ENCODE assay signal across 15 cellular contexts in genomic region chr3:14453841-14454630, GRCh38. TPM values are rescaled to one million over a fixed set of nuclear protein-coding genes. Genes with fewer than 3 reads are reported as not detected.
DNase-seq lines count a peak whose midpoint lies in the region; ATAC-seq, FAIRE-seq and TF ChIP-seq lines count a peak whose summit lies in the region.
"Had no signal": no experiment of that assay in that cellular context is flagged by ENCODE, and none has a peak within 500 bp of the region (broad histone marks: within the 10 kb centered on the region; RNA-seq: fewer than 3 reads in every experiment).

No MANE protein-coding gene starts in this region.

- H4K8ac ChIP-seq in IMR-90 (ENCODE audit: low read depth in 2 of 2, low read length in 2 of 2) (peak overlapping the region; percentile 63 to 76), H1 (ENCODE audit: extremely low read depth, insufficient read depth, low read length) (peak overlapping the region; percentile 29; the same call in 1 of the 2 replicates)

- no peak for ATAC-seq in IMR-90 (ENCODE audit: low read depth)
- ATAC-seq in omental fat pad (ENCODE audit: low FRiP score) = no peak

- H3K4ac ChIP-seq in IMR-90 (ENCODE audit: low read depth, low read length) (peak overlapping the region; percentile 94), H1 (replicated peaks; ENCODE audit: insufficient read length, low read depth, low read length) (no peak overlapping the region)

- CTCF ChIA-PET in IMR-90 (lab: Yijun Ruan, JAX) (interaction anchor here (1.0 to 1.9 kb wide), 2 partner anchors 8 to 250 kb away, joined by 3 to 6 read pairs; no protein-coding TSS in a partner anchor), H1 (lab: Charles Lee; ENCODE audit: partially characterized antibody) (interaction anchor here (0.9 to 5.3 kb wide), 11 partner anchors 12 to 193 kb away, joined by 3 to 29 read pairs (median 5); no protein-coding TSS in a partner anchor), HEK293T (lab: Yijun Ruan, JAX) (no interaction called here)

- H3K56ac ChIP-seq in IMR-90 (ENCODE audit: extremely low read depth, insufficient read depth, low read length) (0 out of 2 replicates have a peak overlapping the region, but pooled peaks have one; percentile 65), H1 (replicated peaks; ENCODE audit: insufficient read length, low read depth, low read length) (no peak overlapping the region)

- H2BK5ac ChIP-seq in IMR-90 (ENCODE audit: low read depth, low read length, poor library complexity, severe bottlenecking) = peak overlapping the region; percentile 95
- no peak overlapping the region for H2BK5ac ChIP-seq in H1 (ENCODE audit: low read depth, low read length)

- H3K4me2 ChIP-seq in IMR-90 (ENCODE audit: low read depth, low read length) = no peak overlapping the region
- no peak overlapping the region for H3K4me2 ChIP-seq in H1 (ENCODE audit: insufficient read depth in 1 of 2, low read depth in 2 of 2, low read length in 2 of 2)

- H2BK20ac ChIP-seq in IMR-90 (ENCODE audit: low read depth, low read length) = peak overlapping the region; percentile 64
- H2BK20ac ChIP-seq in H1 (ENCODE audit: low read length) = no peak overlapping the region

- no peak for TF ChIP-seq CTCF in IMR-90 (conservative IDR thresholded peaks at IDR 0.05; ENCODE audit: low read depth, low read length)
- no peak for TF ChIP-seq CTCF in H1 (IDR thresholded peaks at IDR 0.05; ENCODE audit: control extremely low read depth in 1 of 3, insufficient read depth in 1 of 3, low read depth in 1 of 3, low read length in 3 of 3)
- TF ChIP-seq CTCF in ovary (IDR thresholded peaks at IDR 0.05) = no peak
- TF ChIP-seq CTCF in omental fat pad (IDR thresholded peaks at IDR 0.05) = no peak

- H3K79me2 ChIP-seq in ACC112 (ENCODE audit: control insufficient read depth, insufficient read depth, low read length, unreplicated experiment) (no peaks in the 10 kb centered on the region), H1 (ENCODE audit: control insufficient read depth in 1 of 2, insufficient read depth in 2 of 2, low read length in 2 of 2) (no peaks in the 10 kb centered on the region)

- no peak for TF ChIP-seq POLR2A in IMR-90 (IDR thresholded peaks at IDR 0.05; ENCODE audit: low read depth, low read length)
- no peak for TF ChIP-seq POLR2A in H1 (IDR thresholded peaks at IDR 0.05; ENCODE audit: control extremely low read depth in 1 of 2, low read depth in 2 of 2, low read length in 2 of 2)
- no peak for TF ChIP-seq POLR2A in ovary (IDR thresholded peaks at IDR 0.05)

- peak overlapping the region; percentile 94 for H4K91ac ChIP-seq in IMR-90 (ENCODE audit: insufficient read depth, low read depth, low read length)
- H4K91ac ChIP-seq in H1 (replicated peaks; ENCODE audit: insufficient read length, low read length) = no peak overlapping the region

- H3K27ac ChIP-seq in ACC112 (ENCODE audit: low read depth, low read length) (peak overlapping the region; percentile 83), IMR-90 (ENCODE audit: insufficient read depth, low read length) (peak overlapping the region; percentile 87), H1 (ENCODE audit: low read depth, low read length) (no peak overlapping the region), ovary (peak overlapping the region; percentile 54 to 92)

- H3K23me2 ChIP-seq in H1 (ENCODE audit: low read depth, low read length) = no peaks in the 10 kb centered on the region

- H3K9me1 ChIP-seq in IMR-90 (ENCODE audit: insufficient read depth, low read length) = peaks cover 26% of the 10 kb centered on the region

- H2BK120ac ChIP-seq in IMR-90 (ENCODE audit: low read depth, low read length) = peak overlapping the region; percentile 93
- no peak overlapping the region for H2BK120ac ChIP-seq in H1 (replicated peaks; ENCODE audit: low read depth, low read length)

- H3K79me1 ChIP-seq in IMR-90 (ENCODE audit: low read depth in 1 of 2, low read length in 2 of 2) (peaks cover 5 to 30% of the 10 kb centered on the region in 2 experiments; a peak in 3 of 4 replicates), H1 (ENCODE audit: low read depth, low read length) (no peaks in the 10 kb centered on the region; the same call in 1 of the 2 replicates)

- H3K9me3 ChIP-seq in IMR-90 (ENCODE audit: control insufficient read depth, insufficient read depth, low read length) = no peaks in the 10 kb centered on the region
- H3K9me3 ChIP-seq in H1 (ENCODE audit: insufficient read depth in 2 of 2, low read depth in 1 of 2, low read length in 1 of 2) = no peaks in the 10 kb centered on the region
- no peaks in the 10 kb centered on the region for H3K9me3 ChIP-seq in ovary

- 86% methylated on average over 4 of the region's 23 CpGs; no CpG with 5 or more reads in 1 of the 2 experiments for WGBS in IMR-90 (ENCODE audit: extremely low coverage in 2 of 2, insufficient read length in 1 of 2), 2 experiments
- WGBS in H1 (ENCODE audit: extremely low coverage in 1 of 2, insufficient coverage in 1 of 2, insufficient read length in 1 of 2, insufficient replicate concordance in 2 of 2, low coverage in 1 of 2, low lambda C conversion rate in 2 of 2, missing lambda C conversion rate in 1 of 2), 2 experiments = 89% methylated on average over 21 of the region's 23 CpGs; no CpG with 5 or more reads in 1 of the 2 experiments
- WGBS in ovary, 3 donors = 45 to 50% (median 50%) methylated on average over 23 of the region's 23 CpGs

- H3K4me1 ChIP-seq in ACC112 (ENCODE audit: control insufficient read depth, insufficient read depth, low read length, unreplicated experiment) (peaks cover 26% of the 10 kb centered on the region), IMR-90 (ENCODE audit: control insufficient read depth, insufficient read depth, low read length) (peaks cover 22% of the 10 kb centered on the region), H1 (replicated peaks in 1 of 4; ENCODE audit: control insufficient read depth in 3 of 4, insufficient read depth in 4 of 4, low read length in 3 of 4) (peaks cover 2 to 3% (median 2%) of the 10 kb centered on the region in 4 experiments; a peak in 5 of 7 replicates), ovary (ENCODE audit: insufficient read depth) (peaks cover 35% of the 10 kb centered on the region)

- no TSS peak for BruUV-seq in IMR-90 (replicated peaks; lab: Mats Ljungman, UMichigan)

- peak overlapping the region; percentile 39 for H2AK9ac ChIP-seq in IMR-90 (replicated peaks; ENCODE audit: low read depth, low read length, poor library complexity)

- TF ChIP-seq EP300 in H1 (IDR thresholded peaks at IDR 0.05; ENCODE audit: borderline replicate concordance in 1 of 2, low read depth in 2 of 2, low read length in 2 of 2) = no peak
- no peak for TF ChIP-seq EP300 in ovary (IDR thresholded peaks at IDR 0.05)

- DNase-seq in IMR-90 = no peak
- DNase-seq in H1 (ENCODE audit: low read depth in 1 of 2, low spot score in 2 of 2) = no peak
- peak in 1 of 5 donors; percentile 65 for DNase-seq in ovary
- DNase-seq in NCI-H187 treated with DMSO at 0.1 percent for 48 hours (lab: John Stamatoyannopoulos, UW) = no peak
- no peak for DNase-seq in omental fat pad (ENCODE audit: low spot score)
- DNase-seq in midbrain (lab: John Stamatoyannopoulos, UW) = no peak
- DNase-seq in HEK293T (ENCODE audit: extremely low spot score) = no peak
- DNase-seq: activated T-cell treated with anti-CD3 and anti-CD28 coated beads, Interleukin-2, amount 50 U/mL, for 48 hours; CD4-positive, alpha-beta T cell; NCI-H1105; stimulated activated CD8-positive, alpha-beta memory T cell treated with anti-CD3 and anti-CD28 coated beads, Interleukin-4, amount 100 ng/mL, for 48 hours had no signal

- intact Hi-C loops in IMR-90 (cut with micrococcal nuclease) = loop anchor here (2.0 kb wide), 1 partner anchor 51 kb away; the partner anchor contains the start of gene SLC6A6
- intact Hi-C loops in ovary (cut with DNase I) = loop anchor here in 3 of 4 donors (5.0 to 10.0 kb wide), 3 partner anchors 42 to 159 kb away; partner anchors contain the start of gene SLC6A6 (in 1 of the 3)

- no peak overlapping the region for H2BK12ac ChIP-seq in H1 (ENCODE audit: low read depth, low read length)

- 0 out of 2 replicates have a peak, but pooled peaks cover 5% of the 10 kb centered on the region for H3K36me3 ChIP-seq in ACC112 (ENCODE audit: insufficient read depth, low read length)
- H3K36me3 ChIP-seq in IMR-90 (ENCODE audit: control insufficient read depth, insufficient read depth, low read length) = peaks cover 38% of the 10 kb centered on the region; the same call in 1 of the 2 replicates
- H3K36me3 ChIP-seq in H1 (ENCODE audit: control insufficient read depth in 2 of 4, insufficient read depth in 4 of 4, low read length in 3 of 4) = peaks cover 13 to 61% (median 33%) of the 10 kb centered on the region in 4 experiments
- H3K36me3 ChIP-seq in ovary = no peaks in the 10 kb centered on the region

- peak overlapping the region; percentile 61; the same call in 1 of the 2 replicates for H3K23ac ChIP-seq in IMR-90 (ENCODE audit: low read depth, low read length)
- no peak overlapping the region for H3K23ac ChIP-seq in H1 (ENCODE audit: insufficient read length)

- H4K20me1 ChIP-seq in IMR-90 (ENCODE audit: insufficient read depth, low read length) (peaks cover 4% of the 10 kb centered on the region; the same call in 1 of the 2 replicates), H1 (replicated peaks in 1 of 2; ENCODE audit: control insufficient read depth in 1 of 2, insufficient read depth in 2 of 2, low read length in 2 of 2) (peaks cover 7 to 17% of the 10 kb centered on the region in 2 experiments)

- POLR2A ChIA-PET in IMR-90 (lab: Charles Lee; ENCODE audit: unreplicated experiment) = interaction anchor here (0.5 to 0.6 kb wide), 2 partner anchors 34 to 526 kb away, joined by 3 read pairs; no protein-coding TSS in a partner anchor
- POLR2A ChIA-PET in H1 (lab: Charles Lee; ENCODE audit: partially characterized antibody) = interaction anchor here (1.0 to 1.4 kb wide), 3 partner anchors 8 to 71 kb away, joined by 3 to 4 read pairs (median 3); no protein-coding TSS in a partner anchor
- POLR2A ChIA-PET in HEK293T (lab: Yijun Ruan, JAX) = no interaction called here

- no peaks in the 10 kb centered on the region for H3K27me3 ChIP-seq in ACC112 (ENCODE audit: insufficient read depth, low read length)
- no peaks in the 10 kb centered on the region for H3K27me3 ChIP-seq in IMR-90 (ENCODE audit: control insufficient read depth, insufficient read depth, low read length)
- H3K27me3 ChIP-seq in H1 (replicated peaks in 1 of 4; ENCODE audit: control insufficient read depth in 3 of 4, extremely low read depth in 1 of 4, insufficient read depth in 3 of 4, low read length in 3 of 4) = no peaks in the 10 kb centered on the region; a peak in 1 of 7 replicates
- no peaks in the 10 kb centered on the region for H3K27me3 ChIP-seq in ovary

- FAIRE-seq in H1 (lab: Jason Lieb, UNC) = no peak
- FAIRE-seq: colon, TTC549 had no signal

- in situ Hi-C loops in IMR-90 (cut with MboI; ENCODE audit: low sequenced_read_pairs) = no loop called here

- H4K5ac ChIP-seq in IMR-90 (ENCODE audit: low read depth, low read length) = peak overlapping the region; percentile 82
- no peak overlapping the region for H4K5ac ChIP-seq in H1 (ENCODE audit: insufficient read length, low read depth, low read length)

- H3K9ac ChIP-seq in IMR-90 (ENCODE audit: low read depth, low read length) (peak overlapping the region; percentile 1; the same call in 1 of the 2 replicates), H1 (replicated peaks in 1 of 4; ENCODE audit: extremely low read depth in 1 of 4, low read depth in 3 of 4, low read length in 3 of 4) (no peak overlapping the region)

- H2BK15ac ChIP-seq in IMR-90 (ENCODE audit: low read depth, low read length) (peak overlapping the region; percentile 97), H1 (ENCODE audit: low read length) (no peak overlapping the region)

- H3K14ac ChIP-seq in IMR-90 (replicated peaks; ENCODE audit: low read depth, low read length) (peak overlapping the region; percentile 69), H1 (ENCODE audit: insufficient read length) (no peak overlapping the region)

- no peak overlapping the region for H2AFZ ChIP-seq in ACC112 (ENCODE audit: low read length, unreplicated experiment)
- no peak overlapping the region for H2AFZ ChIP-seq in IMR-90 (replicated peaks; ENCODE audit: low read length, poor library complexity)
- no peak overlapping the region for H2AFZ ChIP-seq in H1 (ENCODE audit: low read length)

- dilution Hi-C loops in IMR-90 (cut with HindIII; ENCODE audit: low sequenced_read_pairs, unreplicated experiment) = no loop called here

- H3K18ac ChIP-seq in IMR-90 (ENCODE audit: low read depth, low read length) = peak overlapping the region; percentile 91
- H3K18ac ChIP-seq in H1 (ENCODE audit: extremely low read depth, low read length) = no peak overlapping the region

- H3K4me3 ChIP-seq in ACC112 (ENCODE audit: low read depth, low read length) (no peak overlapping the region), IMR-90 (ENCODE audit: insufficient read depth, low read depth, low read length) (no peak overlapping the region), H1 (ENCODE audit: extremely low read depth in 1 of 4, insufficient read depth in 2 of 4, low read depth in 3 of 4, low read length in 4 of 4) (no peak overlapping the region), ovary (no peak overlapping the region)
- H3K4me3 ChIP-seq: skin epidermis had no signal

- H2AK5ac ChIP-seq in IMR-90 (ENCODE audit: low read depth, low read length) = peak overlapping the region; percentile 93
- H2AK5ac ChIP-seq in H1 (ENCODE audit: low read depth, low read length) = no peak overlapping the region

- TF ChIP-seq RAD21 in IMR-90 (IDR thresholded peaks at IDR 0.05; ENCODE audit: low read length) = no peak
- TF ChIP-seq RAD21 in H1 (IDR thresholded peaks at IDR 0.05 in 1 of 2, conservative IDR thresholded peaks at IDR 0.05 in 1 of 2; ENCODE audit: low read depth in 2 of 2, low read length in 2 of 2) = no peak

RNA-seq across cellular contexts. Expression of gene SLC6A6, which starts 51.6 kb away (rescaled TPM):
- total RNA-seq in IMR-90 (2012; rRNA removed) (29.9 and 32.5 TPM in 2 replicates), ovary (100 to 1,000 TPM in 3 of 7 donors, 10 to 100 TPM in 4; 32.5 to 141 (median 80.5) TPM), omental fat pad (10 to 100 TPM; 35.7 to 75.2 (median 56.4) TPM)
- polyA plus RNA-seq in IMR-90 (2012; rRNA removed) (39.3 and 39.4 TPM in 2 replicates), H1 (2011; rRNA removed) (66.2 and 77.8 TPM in 2 replicates), ovary (10 to 100 TPM; 37.6 to 81.1 TPM)
- polyA plus RNA-seq in IMR-90 (2012; cell fraction: cytosol; rRNA removed) = 14.9 and 24.2 TPM in 2 replicates
- polyA plus RNA-seq in IMR-90 (2012; cell fraction: nucleus; rRNA removed; ENCODE audit: low replicate concordance) = 70.6 and 99.2 TPM in 2 replicates
- 140 and 144 TPM in 2 replicates for total RNA-seq in H1 (2021; fragmentation: NEBNext Ultra II Directional; extraction: Animal tissue kit (Norgen Biotek cat#: 25700))
- polyA plus RNA-seq in H1 (2011; cell fraction: cytosol; rRNA removed) = 69.0 TPM
- polyA plus RNA-seq in H1 (2011; cell fraction: nucleus; rRNA removed) = 164 TPM
- 61.4 to 78.1 TPM (median 74.2 TPM) in 4 replicates for polyA plus RNA-seq in H1 (2012, experiment 1 of 2)
- 45.2 TPM for polyA plus RNA-seq in H1 (2012, experiment 2 of 2)
- polyA plus RNA-seq in H1 (2013, experiment 1 of 2) = 158 TPM
- polyA plus RNA-seq in H1 (2013, experiment 2 of 2) = 135 TPM
- 242 and 245 TPM in 2 replicates for polyA minus RNA-seq in H1 (2011; rRNA and poly(A)+ RNA removed)
- 135 TPM for polyA minus RNA-seq in H1 (2011; cell fraction: cytosol; rRNA and poly(A)+ RNA removed)
- 104 TPM for polyA minus RNA-seq in H1 (2011; cell fraction: nucleus; rRNA and poly(A)+ RNA removed)
